ENCODE assay signal across 6 cellular contexts in genomic region chr9:35756275-35756742, GRCh38. TPM values are rescaled to one million over a fixed set of nuclear protein-coding genes. Genes with fewer than 3 reads are reported as not detected.
DNase-seq lines count a peak whose midpoint lies in the region; ATAC-seq and TF ChIP-seq lines count a peak whose summit lies in the region.

No MANE protein-coding gene starts in this region.

- H3K27me3 Mint-ChIP-seq in activated T-cell treated with anti-CD3 and anti-CD28 coated beads, Interleukin-2, amount 50 U/mL, for 24 hours: no peaks in the 10 kb centered on the region

- no peak for TF ChIP-seq POLR2A in suprapubic skin (IDR thresholded peaks at IDR 0.05)

- peak overlapping the region; percentile 70 for H3K27ac ChIP-seq in suprapubic skin

- peaks cover 40% of the 10 kb centered on the region for H3K4me1 Mint-ChIP-seq in activated T-cell treated with anti-CD3 and anti-CD28 coated beads, Interleukin-2, amount 50 U/mL, for 24 hours (ENCODE audit: low read depth)

- WGBS in suprapubic skin: 65% methylated on average over 8 of the region's 10 CpGs

- no peak for TF ChIP-seq EP300 in suprapubic skin (IDR thresholded peaks at IDR 0.05)

- ATAC-seq in HG02678 (IDR thresholded peaks at IDR 0.05; ENCODE audit: unreplicated experiment): peak; percentile 53

- H3K9me3 Mint-ChIP-seq in activated T-cell treated with anti-CD3 and anti-CD28 coated beads, Interleukin-2, amount 50 U/mL, for 24 hours: no peaks in the 10 kb centered on the region

- DNase-seq in activated T-cell treated with anti-CD3 and anti-CD28 coated beads, Interleukin-2, amount 50 U/mL, for 24 hours: no peak
- DNase-seq in islet precursor cell: peak; percentile 63
- peak in 1 of 2 donors; percentile 77 for DNase-seq in suprapubic skin (ENCODE audit: low spot score in 2 of 2)
- DNase-seq in DMS79 treated with DMSO at 0.1 percent for 48 hours (lab: John Stamatoyannopoulos, UW): no peak
- no peak for DNase-seq in NCI-H446 (lab: John Stamatoyannopoulos, UW)

- no peaks in the 10 kb centered on the region for H3K9me3 ChIP-seq in suprapubic skin

- peak overlapping the region; percentile 97 for H3K4me3 Mint-ChIP-seq in activated T-cell treated with anti-CD3 and anti-CD28 coated beads, Interleukin-2, amount 50 U/mL, for 24 hours

- H3K27me3 ChIP-seq in suprapubic skin: no peaks in the 10 kb centered on the region

- peaks cover 62% of the 10 kb centered on the region for H3K36me3 Mint-ChIP-seq in activated T-cell treated with anti-CD3 and anti-CD28 coated beads, Interleukin-2, amount 50 U/mL, for 24 hours (ENCODE audit: low read depth)

- H3K36me3 ChIP-seq in suprapubic skin: peaks cover 38% of the 10 kb centered on the region

- TF ChIP-seq CTCF in suprapubic skin (IDR thresholded peaks at IDR 0.05): peak; percentile 12 to 55

- H3K4me3 ChIP-seq in suprapubic skin: peak overlapping the region; percentile 48

- peaks cover 32% of the 10 kb centered on the region for H3K4me1 ChIP-seq in suprapubic skin

- H3K27ac Mint-ChIP-seq in activated T-cell treated with anti-CD3 and anti-CD28 coated beads, Interleukin-2, amount 50 U/mL, for 24 hours: peak overlapping the region; percentile 96

RNA-seq across cellular contexts. Expression of gene MSMP, which starts 2.2 kb away (rescaled TPM):
- total RNA-seq in suprapubic skin: not detected

RNA-seq across cellular contexts. Expression of gene RGP1, which starts 7.2 kb away (rescaled TPM):
- 10 to 100 TPM; 20.2 to 34.7 (median 27.7) TPM for total RNA-seq in suprapubic skin

RNA-seq across cellular contexts. Expression of gene GBA2, which starts 7.3 kb away (rescaled TPM):
- total RNA-seq in suprapubic skin: 100 to 1,000 TPM in 1 of 4 donors, 10 to 100 TPM in 3; 46.6 to 123 (median 73.5) TPM

RNA-seq across cellular contexts. Expression of gene CREB3, which starts 23.8 kb away (rescaled TPM):
- 10 to 100 TPM; 18.8 to 24.1 (median 23.1) TPM for total RNA-seq in suprapubic skin

RNA-seq across cellular contexts. Expression of gene TLN1, which starts 24.3 kb away (rescaled TPM):
- total RNA-seq in suprapubic skin: 100 to 1,000 TPM; 126 to 179 (median 152) TPM
